1 cellular context compared by ENCODE assay signal in genomic region chr1:207282049-207282448, GRCh38.
TF ChIP-seq lines count a peak whose summit lies in the region.

No MANE protein-coding gene starts in this region.

TF ChIP-seq in HepG2, 621 proteins besides CTCF, POLR2A, EP300 and RAD21:
- no peak for TF ChIP-seq ZFP82 (CRISPR knock-in tag; IDR thresholded peaks at IDR 0.05; ENCODE audit: borderline replicate concordance)
TF ChIP-seq in HepG2: peak in this region for 0.
